Comparison of ENCODE assay signal across 1 cellular context in the genomic region with DNA sequence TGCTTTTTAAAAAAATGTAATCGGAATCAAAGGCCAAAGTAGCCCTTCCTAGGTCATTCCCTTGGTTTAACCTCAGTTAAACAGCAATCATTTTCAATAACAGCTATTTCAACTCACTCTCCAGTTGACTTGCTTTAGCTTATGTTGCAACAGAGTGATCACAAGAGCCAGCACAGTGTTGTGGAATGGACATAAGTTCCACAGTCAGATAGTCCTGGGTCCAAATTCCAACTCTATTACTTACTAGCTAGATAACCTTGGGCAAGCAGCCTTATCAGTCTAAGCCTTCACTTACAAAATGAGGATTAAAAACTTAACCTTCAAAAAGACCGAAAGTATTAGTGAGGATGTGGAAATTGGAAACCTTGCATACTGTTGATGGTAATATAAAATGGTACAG.
TF ChIP-seq lines count a peak whose summit lies in the region.

No MANE protein-coding gene starts in this region.

TF ChIP-seq in HepG2, 621 proteins besides CTCF, POLR2A, EP300 and RAD21 (continued from another document and continues in another):
- TF ChIP-seq, protein P1, sequence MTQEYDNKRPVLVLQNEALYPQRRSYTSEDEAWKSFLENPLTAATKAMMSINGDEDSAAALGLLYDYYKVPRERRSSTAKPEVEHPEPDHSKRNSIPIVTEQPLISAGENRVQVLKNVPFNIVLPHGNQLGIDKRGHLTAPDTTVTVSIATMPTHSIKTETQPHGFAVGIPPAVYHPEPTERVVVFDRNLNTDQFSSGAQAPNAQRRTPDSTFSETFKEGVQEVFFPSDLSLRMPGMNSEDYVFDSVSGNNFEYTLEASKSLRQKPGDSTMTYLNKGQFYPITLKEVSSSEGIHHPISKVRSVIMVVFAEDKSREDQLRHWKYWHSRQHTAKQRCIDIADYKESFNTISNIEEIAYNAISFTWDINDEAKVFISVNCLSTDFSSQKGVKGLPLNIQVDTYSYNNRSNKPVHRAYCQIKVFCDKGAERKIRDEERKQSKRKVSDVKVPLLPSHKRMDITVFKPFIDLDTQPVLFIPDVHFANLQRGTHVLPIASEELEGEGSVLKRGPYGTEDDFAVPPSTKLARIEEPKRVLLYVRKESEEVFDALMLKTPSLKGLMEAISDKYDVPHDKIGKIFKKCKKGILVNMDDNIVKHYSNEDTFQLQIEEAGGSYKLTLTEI (CRISPR knock-in tag; conservative IDR thresholded peaks at IDR 0.05) = no peak
- TF ChIP-seq, protein P2, sequence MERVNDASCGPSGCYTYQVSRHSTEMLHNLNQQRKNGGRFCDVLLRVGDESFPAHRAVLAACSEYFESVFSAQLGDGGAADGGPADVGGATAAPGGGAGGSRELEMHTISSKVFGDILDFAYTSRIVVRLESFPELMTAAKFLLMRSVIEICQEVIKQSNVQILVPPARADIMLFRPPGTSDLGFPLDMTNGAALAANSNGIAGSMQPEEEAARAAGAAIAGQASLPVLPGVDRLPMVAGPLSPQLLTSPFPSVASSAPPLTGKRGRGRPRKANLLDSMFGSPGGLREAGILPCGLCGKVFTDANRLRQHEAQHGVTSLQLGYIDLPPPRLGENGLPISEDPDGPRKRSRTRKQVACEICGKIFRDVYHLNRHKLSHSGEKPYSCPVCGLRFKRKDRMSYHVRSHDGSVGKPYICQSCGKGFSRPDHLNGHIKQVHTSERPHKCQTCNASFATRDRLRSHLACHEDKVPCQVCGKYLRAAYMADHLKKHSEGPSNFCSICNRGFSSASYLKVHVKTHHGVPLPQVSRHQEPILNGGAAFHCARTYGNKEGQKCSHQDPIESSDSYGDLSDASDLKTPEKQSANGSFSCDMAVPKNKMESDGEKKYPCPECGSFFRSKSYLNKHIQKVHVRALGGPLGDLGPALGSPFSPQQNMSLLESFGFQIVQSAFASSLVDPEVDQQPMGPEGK (CRISPR knock-in tag; IDR thresholded peaks at IDR 0.05) = peak; percentile 47; the same call in 1 of the 2 replicates
- TF ChIP-seq ZNF431 (CRISPR knock-in tag; IDR thresholded peaks at IDR 0.05; ENCODE audit: borderline replicate concordance, low read depth) = no peak
- TF ChIP-seq NR2F2 (IDR thresholded peaks at IDR 0.05; ENCODE audit: borderline replicate concordance, low read depth) = peak; percentile 83
- TF ChIP-seq ZNF766 (CRISPR knock-in tag; IDR thresholded peaks at IDR 0.05; ENCODE audit: borderline replicate concordance) = no peak
- TF ChIP-seq, protein P3, sequence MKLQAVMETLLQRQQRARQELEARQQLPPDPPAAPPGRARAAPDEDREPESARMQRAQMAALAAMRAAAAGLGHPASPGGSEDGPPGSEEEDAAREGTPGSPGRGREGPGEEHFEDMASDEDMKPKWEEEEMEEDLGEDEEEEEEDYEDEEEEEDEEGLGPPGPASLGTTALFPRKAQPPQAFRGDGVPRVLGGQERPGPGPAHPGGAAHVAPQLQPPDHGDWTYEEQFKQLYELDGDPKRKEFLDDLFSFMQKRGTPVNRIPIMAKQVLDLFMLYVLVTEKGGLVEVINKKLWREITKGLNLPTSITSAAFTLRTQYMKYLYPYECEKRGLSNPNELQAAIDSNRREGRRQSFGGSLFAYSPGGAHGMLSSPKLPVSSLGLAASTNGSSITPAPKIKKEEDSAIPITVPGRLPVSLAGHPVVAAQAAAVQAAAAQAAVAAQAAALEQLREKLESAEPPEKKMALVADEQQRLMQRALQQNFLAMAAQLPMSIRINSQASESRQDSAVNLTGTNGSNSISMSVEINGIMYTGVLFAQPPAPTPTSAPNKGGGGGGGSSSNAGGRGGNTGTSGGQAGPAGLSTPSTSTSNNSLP (IDR thresholded peaks at IDR 0.05; ENCODE audit: low read depth, low read length) = peak; percentile 39; the same call in 1 of the 2 replicates
- no peak for TF ChIP-seq CBX5 (CRISPR knock-in tag; IDR thresholded peaks at IDR 0.05; ENCODE audit: borderline replicate concordance)
- TF ChIP-seq MEIS2 (CRISPR knock-in tag; IDR thresholded peaks at IDR 0.05) = 0 out of 2 replicates have a peak, but pooled peaks have one; percentile 62
- no peak for TF ChIP-seq ZNF451 (CRISPR knock-in tag; IDR thresholded peaks at IDR 0.05)
- TF ChIP-seq, protein P4, sequence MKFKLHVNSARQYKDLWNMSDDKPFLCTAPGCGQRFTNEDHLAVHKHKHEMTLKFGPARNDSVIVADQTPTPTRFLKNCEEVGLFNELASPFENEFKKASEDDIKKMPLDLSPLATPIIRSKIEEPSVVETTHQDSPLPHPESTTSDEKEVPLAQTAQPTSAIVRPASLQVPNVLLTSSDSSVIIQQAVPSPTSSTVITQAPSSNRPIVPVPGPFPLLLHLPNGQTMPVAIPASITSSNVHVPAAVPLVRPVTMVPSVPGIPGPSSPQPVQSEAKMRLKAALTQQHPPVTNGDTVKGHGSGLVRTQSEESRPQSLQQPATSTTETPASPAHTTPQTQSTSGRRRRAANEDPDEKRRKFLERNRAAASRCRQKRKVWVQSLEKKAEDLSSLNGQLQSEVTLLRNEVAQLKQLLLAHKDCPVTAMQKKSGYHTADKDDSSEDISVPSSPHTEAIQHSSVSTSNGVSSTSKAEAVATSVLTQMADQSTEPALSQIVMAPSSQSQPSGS (CRISPR knock-in tag; IDR thresholded peaks at IDR 0.05) = peak; percentile 71; the same call in 1 of the 2 replicates
- TF ChIP-seq BRD4 (CRISPR knock-in tag; IDR thresholded peaks at IDR 0.05) = peak; percentile 69
- TF ChIP-seq ZNF678 (CRISPR knock-in tag; IDR thresholded peaks at IDR 0.05) = no peak
- no peak for TF ChIP-seq ZBTB3 (CRISPR knock-in tag; IDR thresholded peaks at IDR 0.05; ENCODE audit: borderline replicate concordance, low read depth)
- peak; percentile 14; the same call in 1 of the 2 replicates for TF ChIP-seq GABPB1 (CRISPR knock-in tag; IDR thresholded peaks at IDR 0.05)
- TF ChIP-seq FOXK1 (CRISPR knock-in tag; IDR thresholded peaks at IDR 0.05; ENCODE audit: borderline replicate concordance, low read depth) = peak; percentile 64; the same call in 1 of the 2 replicates
- TF ChIP-seq, protein P5, sequence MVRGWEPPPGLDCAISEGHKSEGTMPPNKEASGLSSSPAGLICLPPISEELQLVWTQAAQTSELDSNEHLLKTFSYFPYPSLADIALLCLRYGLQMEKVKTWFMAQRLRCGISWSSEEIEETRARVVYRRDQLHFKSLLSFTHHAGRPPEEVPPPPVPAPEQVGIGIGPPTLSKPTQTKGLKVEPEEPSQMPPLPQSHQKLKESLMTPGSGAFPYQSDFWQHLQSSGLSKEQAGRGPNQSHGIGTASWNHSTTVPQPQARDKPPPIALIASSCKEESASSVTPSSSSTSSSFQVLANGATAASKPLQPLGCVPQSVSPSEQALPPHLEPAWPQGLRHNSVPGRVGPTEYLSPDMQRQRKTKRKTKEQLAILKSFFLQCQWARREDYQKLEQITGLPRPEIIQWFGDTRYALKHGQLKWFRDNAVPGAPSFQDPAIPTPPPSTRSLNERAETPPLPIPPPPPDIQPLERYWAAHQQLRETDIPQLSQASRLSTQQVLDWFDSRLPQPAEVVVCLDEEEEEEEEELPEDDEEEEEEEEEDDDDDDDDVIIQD (CRISPR knock-in tag; IDR thresholded peaks at IDR 0.05; ENCODE audit: low read depth) = peak; percentile 57; the same call in 1 of the 2 replicates
- TF ChIP-seq, protein P6, sequence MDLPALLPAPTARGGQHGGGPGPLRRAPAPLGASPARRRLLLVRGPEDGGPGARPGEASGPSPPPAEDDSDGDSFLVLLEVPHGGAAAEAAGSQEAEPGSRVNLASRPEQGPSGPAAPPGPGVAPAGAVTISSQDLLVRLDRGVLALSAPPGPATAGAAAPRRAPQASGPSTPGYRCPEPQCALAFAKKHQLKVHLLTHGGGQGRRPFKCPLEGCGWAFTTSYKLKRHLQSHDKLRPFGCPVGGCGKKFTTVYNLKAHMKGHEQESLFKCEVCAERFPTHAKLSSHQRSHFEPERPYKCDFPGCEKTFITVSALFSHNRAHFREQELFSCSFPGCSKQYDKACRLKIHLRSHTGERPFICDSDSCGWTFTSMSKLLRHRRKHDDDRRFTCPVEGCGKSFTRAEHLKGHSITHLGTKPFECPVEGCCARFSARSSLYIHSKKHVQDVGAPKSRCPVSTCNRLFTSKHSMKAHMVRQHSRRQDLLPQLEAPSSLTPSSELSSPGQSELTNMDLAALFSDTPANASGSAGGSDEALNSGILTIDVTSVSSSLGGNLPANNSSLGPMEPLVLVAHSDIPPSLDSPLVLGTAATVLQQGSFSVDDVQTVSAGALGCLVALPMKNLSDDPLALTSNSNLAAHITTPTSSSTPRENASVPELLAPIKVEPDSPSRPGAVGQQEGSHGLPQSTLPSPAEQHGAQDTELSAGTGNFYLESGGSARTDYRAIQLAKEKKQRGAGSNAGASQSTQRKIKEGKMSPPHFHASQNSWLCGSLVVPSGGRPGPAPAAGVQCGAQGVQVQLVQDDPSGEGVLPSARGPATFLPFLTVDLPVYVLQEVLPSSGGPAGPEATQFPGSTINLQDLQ (CRISPR knock-in tag; IDR thresholded peaks at IDR 0.05) = no peak
- TF ChIP-seq HOXA5 (CRISPR knock-in tag; IDR thresholded peaks at IDR 0.05) = peak; percentile 46; the same call in 1 of the 2 replicates
- no peak for TF ChIP-seq ZNF782 (CRISPR knock-in tag; IDR thresholded peaks at IDR 0.05; ENCODE audit: borderline replicate concordance)
- TF ChIP-seq, protein P7, sequence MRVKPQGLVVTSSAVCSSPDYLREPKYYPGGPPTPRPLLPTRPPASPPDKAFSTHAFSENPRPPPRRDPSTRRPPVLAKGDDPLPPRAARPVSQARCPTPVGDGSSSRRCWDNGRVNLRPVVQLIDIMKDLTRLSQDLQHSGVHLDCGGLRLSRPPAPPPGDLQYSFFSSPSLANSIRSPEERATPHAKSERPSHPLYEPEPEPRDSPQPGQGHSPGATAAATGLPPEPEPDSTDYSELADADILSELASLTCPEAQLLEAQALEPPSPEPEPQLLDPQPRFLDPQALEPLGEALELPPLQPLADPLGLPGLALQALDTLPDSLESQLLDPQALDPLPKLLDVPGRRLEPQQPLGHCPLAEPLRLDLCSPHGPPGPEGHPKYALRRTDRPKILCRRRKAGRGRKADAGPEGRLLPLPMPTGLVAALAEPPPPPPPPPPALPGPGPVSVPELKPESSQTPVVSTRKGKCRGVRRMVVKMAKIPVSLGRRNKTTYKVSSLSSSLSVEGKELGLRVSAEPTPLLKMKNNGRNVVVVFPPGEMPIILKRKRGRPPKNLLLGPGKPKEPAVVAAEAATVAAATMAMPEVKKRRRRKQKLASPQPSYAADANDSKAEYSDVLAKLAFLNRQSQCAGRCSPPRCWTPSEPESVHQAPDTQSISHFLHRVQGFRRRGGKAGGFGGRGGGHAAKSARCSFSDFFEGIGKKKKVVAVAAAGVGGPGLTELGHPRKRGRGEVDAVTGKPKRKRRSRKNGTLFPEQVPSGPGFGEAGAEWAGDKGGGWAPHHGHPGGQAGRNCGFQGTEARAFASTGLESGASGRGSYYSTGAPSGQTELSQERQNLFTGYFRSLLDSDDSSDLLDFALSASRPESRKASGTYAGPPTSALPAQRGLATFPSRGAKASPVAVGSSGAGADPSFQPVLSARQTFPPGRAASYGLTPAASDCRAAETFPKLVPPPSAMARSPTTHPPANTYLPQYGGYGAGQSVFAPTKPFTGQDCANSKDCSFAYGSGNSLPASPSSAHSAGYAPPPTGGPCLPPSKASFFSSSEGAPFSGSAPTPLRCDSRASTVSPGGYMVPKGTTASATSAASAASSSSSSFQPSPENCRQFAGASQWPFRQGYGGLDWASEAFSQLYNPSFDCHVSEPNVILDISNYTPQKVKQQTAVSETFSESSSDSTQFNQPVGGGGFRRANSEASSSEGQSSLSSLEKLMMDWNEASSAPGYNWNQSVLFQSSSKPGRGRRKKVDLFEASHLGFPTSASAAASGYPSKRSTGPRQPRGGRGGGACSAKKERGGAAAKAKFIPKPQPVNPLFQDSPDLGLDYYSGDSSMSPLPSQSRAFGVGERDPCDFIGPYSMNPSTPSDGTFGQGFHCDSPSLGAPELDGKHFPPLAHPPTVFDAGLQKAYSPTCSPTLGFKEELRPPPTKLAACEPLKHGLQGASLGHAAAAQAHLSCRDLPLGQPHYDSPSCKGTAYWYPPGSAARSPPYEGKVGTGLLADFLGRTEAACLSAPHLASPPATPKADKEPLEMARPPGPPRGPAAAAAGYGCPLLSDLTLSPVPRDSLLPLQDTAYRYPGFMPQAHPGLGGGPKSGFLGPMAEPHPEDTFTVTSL (CRISPR knock-in tag; IDR thresholded peaks at IDR 0.05; ENCODE audit: borderline replicate concordance) = peak; percentile 71; the same call in 1 of the 2 replicates
- no peak for TF ChIP-seq ZNF777 (CRISPR knock-in tag; IDR thresholded peaks at IDR 0.05)
- TF ChIP-seq ZBTB20 (CRISPR knock-in tag; IDR thresholded peaks at IDR 0.05; ENCODE audit: borderline replicate concordance, low read depth) = peak; percentile 26; the same call in 1 of the 2 replicates
- TF ChIP-seq NR2C2 (CRISPR knock-in tag; IDR thresholded peaks at IDR 0.05; ENCODE audit: borderline replicate concordance) = peak; percentile 81; the same call in 1 of the 2 replicates
- no peak for TF ChIP-seq RFX3 (CRISPR knock-in tag; IDR thresholded peaks at IDR 0.05)
- peak; percentile 74; the same call in 1 of the 2 replicates for TF ChIP-seq HMG20B (CRISPR knock-in tag; conservative IDR thresholded peaks at IDR 0.05)
- TF ChIP-seq NCOR1 (IDR thresholded peaks at IDR 0.05; ENCODE audit: borderline replicate concordance, low read length) = peak; percentile 90
- 0 out of 2 replicates have a peak, but pooled peaks have one; percentile 33 for TF ChIP-seq ZMYM4 (CRISPR knock-in tag; IDR thresholded peaks at IDR 0.05)
- TF ChIP-seq SP5 (CRISPR knock-in tag; IDR thresholded peaks at IDR 0.05; ENCODE audit: borderline replicate concordance, low read depth) = peak; percentile 24; the same call in 1 of the 2 replicates
- TF ChIP-seq, protein P8, sequence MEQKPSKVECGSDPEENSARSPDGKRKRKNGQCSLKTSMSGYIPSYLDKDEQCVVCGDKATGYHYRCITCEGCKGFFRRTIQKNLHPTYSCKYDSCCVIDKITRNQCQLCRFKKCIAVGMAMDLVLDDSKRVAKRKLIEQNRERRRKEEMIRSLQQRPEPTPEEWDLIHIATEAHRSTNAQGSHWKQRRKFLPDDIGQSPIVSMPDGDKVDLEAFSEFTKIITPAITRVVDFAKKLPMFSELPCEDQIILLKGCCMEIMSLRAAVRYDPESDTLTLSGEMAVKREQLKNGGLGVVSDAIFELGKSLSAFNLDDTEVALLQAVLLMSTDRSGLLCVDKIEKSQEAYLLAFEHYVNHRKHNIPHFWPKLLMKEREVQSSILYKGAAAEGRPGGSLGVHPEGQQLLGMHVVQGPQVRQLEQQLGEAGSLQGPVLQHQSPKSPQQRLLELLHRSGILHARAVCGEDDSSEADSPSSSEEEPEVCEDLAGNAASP (CRISPR knock-in tag; IDR thresholded peaks at IDR 0.05; ENCODE audit: borderline replicate concordance) = peak; percentile 84; the same call in 1 of the 2 replicates
- peak; percentile 78 for TF ChIP-seq ESRRA (CRISPR knock-in tag; IDR thresholded peaks at IDR 0.05; ENCODE audit: low read depth)
- peak; percentile 53 to 66; a peak in 2 of 4 replicates for TF ChIP-seq NR2F1 (CRISPR knock-in tag; IDR thresholded peaks at IDR 0.05)
- no peak for TF ChIP-seq GPN1 (CRISPR knock-in tag; IDR thresholded peaks at IDR 0.05; ENCODE audit: borderline replicate concordance)
- no peak for TF ChIP-seq SP2 (CRISPR knock-in tag; IDR thresholded peaks at IDR 0.05)
- TF ChIP-seq, protein P9, sequence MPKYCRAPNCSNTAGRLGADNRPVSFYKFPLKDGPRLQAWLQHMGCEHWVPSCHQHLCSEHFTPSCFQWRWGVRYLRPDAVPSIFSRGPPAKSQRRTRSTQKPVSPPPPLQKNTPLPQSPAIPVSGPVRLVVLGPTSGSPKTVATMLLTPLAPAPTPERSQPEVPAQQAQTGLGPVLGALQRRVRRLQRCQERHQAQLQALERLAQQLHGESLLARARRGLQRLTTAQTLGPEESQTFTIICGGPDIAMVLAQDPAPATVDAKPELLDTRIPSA (CRISPR knock-in tag; IDR thresholded peaks at IDR 0.05; ENCODE audit: borderline replicate concordance) = no peak
- TF ChIP-seq ZSCAN9 (CRISPR knock-in tag; IDR thresholded peaks at IDR 0.05; ENCODE audit: borderline replicate concordance) = peak; percentile 38; the same call in 1 of the 2 replicates
- TF ChIP-seq TBX2 (CRISPR knock-in tag; IDR thresholded peaks at IDR 0.05; ENCODE audit: borderline replicate concordance) = peak; percentile 84
- TF ChIP-seq MAFK (conservative IDR thresholded peaks at IDR 0.05 in 1 of 2, IDR thresholded peaks at IDR 0.05 in 1 of 2; ENCODE audit: low read length in 2 of 2) = no peak
